ENCODE assay signal across 14 cellular contexts in the genomic region with DNA sequence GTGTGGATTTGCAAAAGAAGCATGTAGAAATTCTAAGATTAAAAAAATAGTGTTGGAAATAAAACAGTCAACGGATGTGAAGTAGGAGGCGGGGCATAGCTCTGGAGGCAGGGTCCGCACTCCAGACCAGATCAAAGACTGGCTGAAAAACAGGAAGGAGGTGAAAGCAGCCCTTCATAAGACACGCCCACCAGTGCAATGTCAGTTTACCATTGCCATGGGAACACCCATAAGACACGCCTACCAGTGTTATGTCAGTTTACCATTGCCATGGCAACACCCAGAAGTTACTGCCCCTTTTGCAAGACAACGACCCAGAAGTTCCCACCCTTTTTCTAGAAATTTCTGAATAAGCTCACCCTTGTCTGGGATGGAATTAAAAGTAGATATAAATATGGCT.
"Had no signal": no experiment of that assay in that cellular context is flagged by ENCODE, and none has a peak within 500 bp of the region (broad histone marks: within the 10 kb centered on the region; RNA-seq: fewer than 3 reads in every experiment).

No MANE protein-coding gene starts in this region.

- H3K4me3 ChIP-seq: esophagus squamous epithelium, tibial nerve, uterus had no signal

- DNase-seq: activated naive CD4-positive, alpha-beta T cell; activated naive CD8-positive, alpha-beta T cell treated with anti-CD3 and anti-CD28 coated beads, Interleukin-2, amount 10 ng/mL, durations not matched to agents 7 days and 5 days; brain microvascular endothelial cell; cortex of kidney; effector CD4-positive, alpha-beta T cell; esophagus squamous epithelium; hippocampal formation; kidney glomerular epithelial cell; mesenchymal stem cell; natural killer cell; nucleus accumbens; uterus had no signal

- H3K9me3 ChIP-seq: esophagus squamous epithelium, uterus had no signal

- H3K27me3 ChIP-seq: brain microvascular endothelial cell, tibial nerve, uterus had no signal

- H3K27ac Mint-ChIP-seq: activated naive CD8-positive, alpha-beta T cell treated with anti-CD3 and anti-CD28 coated beads, Interleukin-2, amount 10 ng/mL, durations not matched to agents 7 days and 5 days; natural killer cell; stimulated activated effector memory CD8-positive, alpha-beta T cell treated with anti-CD3 and anti-CD28 coated beads, Interleukin-12 subunit alpha, Interleukin-12 subunit beta, amount 100 ng/mL, for 72 hours had no signal

- H3K36me3 ChIP-seq: brain microvascular endothelial cell, esophagus squamous epithelium, tibial nerve, uterus had no signal

- H3K4me1 ChIP-seq: tibial nerve, uterus had no signal

- H3K36me3 Mint-ChIP-seq: activated naive CD8-positive, alpha-beta T cell treated with anti-CD3 and anti-CD28 coated beads, Interleukin-2, amount 10 ng/mL, durations not matched to agents 7 days and 5 days; natural killer cell; stimulated activated effector memory CD8-positive, alpha-beta T cell treated with anti-CD3 and anti-CD28 coated beads, Interleukin-12 subunit alpha, Interleukin-12 subunit beta, amount 100 ng/mL, for 72 hours had no signal

- H3K4me3 Mint-ChIP-seq: activated naive CD8-positive, alpha-beta T cell treated with anti-CD3 and anti-CD28 coated beads, Interleukin-2, amount 10 ng/mL, durations not matched to agents 7 days and 5 days; natural killer cell; stimulated activated effector memory CD8-positive, alpha-beta T cell treated with anti-CD3 and anti-CD28 coated beads, Interleukin-12 subunit alpha, Interleukin-12 subunit beta, amount 100 ng/mL, for 72 hours had no signal

- H3K27ac ChIP-seq: brain microvascular endothelial cell, esophagus squamous epithelium, tibial nerve, uterus had no signal

- H3K4me1 Mint-ChIP-seq: activated naive CD8-positive, alpha-beta T cell treated with anti-CD3 and anti-CD28 coated beads, Interleukin-2, amount 10 ng/mL, durations not matched to agents 7 days and 5 days; natural killer cell; stimulated activated effector memory CD8-positive, alpha-beta T cell treated with anti-CD3 and anti-CD28 coated beads, Interleukin-12 subunit alpha, Interleukin-12 subunit beta, amount 100 ng/mL, for 72 hours had no signal

- H3K27me3 Mint-ChIP-seq: activated naive CD8-positive, alpha-beta T cell treated with anti-CD3 and anti-CD28 coated beads, Interleukin-2, amount 10 ng/mL, durations not matched to agents 7 days and 5 days had no signal
